ENCODE assay signal across 1 cellular context in the genomic region with DNA sequence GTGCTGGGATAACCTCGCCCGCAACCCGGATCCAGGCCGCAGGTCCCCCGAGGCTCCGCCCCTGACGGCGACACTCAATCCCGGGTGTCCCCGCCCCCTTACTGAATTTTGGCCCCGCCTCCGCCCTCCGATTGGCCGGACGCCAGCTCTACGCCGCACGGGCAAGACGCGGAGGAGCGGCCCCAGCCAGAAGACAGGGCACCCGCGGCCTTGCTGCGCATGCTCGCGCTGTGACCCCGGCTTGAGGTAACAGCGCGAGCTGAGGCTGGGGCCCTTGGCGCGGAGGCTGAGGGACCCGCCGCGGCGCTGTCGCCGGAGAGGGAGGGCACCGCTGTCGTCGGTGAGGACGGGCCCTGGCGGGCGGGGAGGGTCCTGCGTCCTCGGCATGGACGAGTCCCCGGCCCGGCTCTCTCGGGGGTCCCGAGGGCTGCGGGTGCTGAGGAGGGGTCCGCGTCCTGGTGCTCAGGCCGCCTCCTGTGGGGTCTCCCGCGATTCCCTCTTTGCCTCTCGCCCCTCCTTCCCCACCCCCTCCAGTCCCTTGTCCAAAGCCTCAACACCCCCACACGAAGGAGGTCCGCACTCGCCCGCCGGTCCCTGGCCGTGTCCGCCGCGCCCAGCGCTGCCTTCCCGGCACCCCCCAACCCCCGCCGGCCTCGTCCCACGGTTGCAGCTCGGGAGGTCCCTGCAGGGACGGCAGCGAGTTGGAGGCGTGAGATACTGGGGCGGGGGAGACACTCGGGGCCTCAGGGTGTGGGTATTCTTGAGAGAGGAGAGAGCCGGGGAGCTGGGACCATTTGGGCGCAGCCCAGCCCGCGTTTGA.
TF ChIP-seq lines count a peak whose summit lies in the region.

A gene with protein sequence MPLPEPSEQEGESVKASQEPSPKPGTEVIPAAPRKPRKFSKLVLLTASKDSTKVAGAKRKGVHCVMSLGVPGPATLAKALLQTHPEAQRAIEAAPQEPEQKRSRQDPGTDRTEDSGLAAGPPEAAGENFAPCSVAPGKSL (plus strand): TSS at position 189 of the 820 bp plus-strand sequence. CDS start 13,235 bp downstream, outside the sequence.

TF ChIP-seq in K562, 482 proteins besides CTCF, POLR2A, EP300 and RAD21 (continued from another document and continues in another):
- TF ChIP-seq, protein P1, sequence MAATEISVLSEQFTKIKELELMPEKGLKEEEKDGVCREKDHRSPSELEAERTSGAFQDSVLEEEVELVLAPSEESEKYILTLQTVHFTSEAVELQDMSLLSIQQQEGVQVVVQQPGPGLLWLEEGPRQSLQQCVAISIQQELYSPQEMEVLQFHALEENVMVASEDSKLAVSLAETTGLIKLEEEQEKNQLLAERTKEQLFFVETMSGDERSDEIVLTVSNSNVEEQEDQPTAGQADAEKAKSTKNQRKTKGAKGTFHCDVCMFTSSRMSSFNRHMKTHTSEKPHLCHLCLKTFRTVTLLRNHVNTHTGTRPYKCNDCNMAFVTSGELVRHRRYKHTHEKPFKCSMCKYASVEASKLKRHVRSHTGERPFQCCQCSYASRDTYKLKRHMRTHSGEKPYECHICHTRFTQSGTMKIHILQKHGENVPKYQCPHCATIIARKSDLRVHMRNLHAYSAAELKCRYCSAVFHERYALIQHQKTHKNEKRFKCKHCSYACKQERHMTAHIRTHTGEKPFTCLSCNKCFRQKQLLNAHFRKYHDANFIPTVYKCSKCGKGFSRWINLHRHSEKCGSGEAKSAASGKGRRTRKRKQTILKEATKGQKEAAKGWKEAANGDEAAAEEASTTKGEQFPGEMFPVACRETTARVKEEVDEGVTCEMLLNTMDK (IDR thresholded peaks at IDR 0.05; ENCODE audit: borderline replicate concordance, insufficient read depth, low read depth, low read length, poor library complexity, severe bottlenecking) = peak; percentile 0
- TF ChIP-seq, protein P2, sequence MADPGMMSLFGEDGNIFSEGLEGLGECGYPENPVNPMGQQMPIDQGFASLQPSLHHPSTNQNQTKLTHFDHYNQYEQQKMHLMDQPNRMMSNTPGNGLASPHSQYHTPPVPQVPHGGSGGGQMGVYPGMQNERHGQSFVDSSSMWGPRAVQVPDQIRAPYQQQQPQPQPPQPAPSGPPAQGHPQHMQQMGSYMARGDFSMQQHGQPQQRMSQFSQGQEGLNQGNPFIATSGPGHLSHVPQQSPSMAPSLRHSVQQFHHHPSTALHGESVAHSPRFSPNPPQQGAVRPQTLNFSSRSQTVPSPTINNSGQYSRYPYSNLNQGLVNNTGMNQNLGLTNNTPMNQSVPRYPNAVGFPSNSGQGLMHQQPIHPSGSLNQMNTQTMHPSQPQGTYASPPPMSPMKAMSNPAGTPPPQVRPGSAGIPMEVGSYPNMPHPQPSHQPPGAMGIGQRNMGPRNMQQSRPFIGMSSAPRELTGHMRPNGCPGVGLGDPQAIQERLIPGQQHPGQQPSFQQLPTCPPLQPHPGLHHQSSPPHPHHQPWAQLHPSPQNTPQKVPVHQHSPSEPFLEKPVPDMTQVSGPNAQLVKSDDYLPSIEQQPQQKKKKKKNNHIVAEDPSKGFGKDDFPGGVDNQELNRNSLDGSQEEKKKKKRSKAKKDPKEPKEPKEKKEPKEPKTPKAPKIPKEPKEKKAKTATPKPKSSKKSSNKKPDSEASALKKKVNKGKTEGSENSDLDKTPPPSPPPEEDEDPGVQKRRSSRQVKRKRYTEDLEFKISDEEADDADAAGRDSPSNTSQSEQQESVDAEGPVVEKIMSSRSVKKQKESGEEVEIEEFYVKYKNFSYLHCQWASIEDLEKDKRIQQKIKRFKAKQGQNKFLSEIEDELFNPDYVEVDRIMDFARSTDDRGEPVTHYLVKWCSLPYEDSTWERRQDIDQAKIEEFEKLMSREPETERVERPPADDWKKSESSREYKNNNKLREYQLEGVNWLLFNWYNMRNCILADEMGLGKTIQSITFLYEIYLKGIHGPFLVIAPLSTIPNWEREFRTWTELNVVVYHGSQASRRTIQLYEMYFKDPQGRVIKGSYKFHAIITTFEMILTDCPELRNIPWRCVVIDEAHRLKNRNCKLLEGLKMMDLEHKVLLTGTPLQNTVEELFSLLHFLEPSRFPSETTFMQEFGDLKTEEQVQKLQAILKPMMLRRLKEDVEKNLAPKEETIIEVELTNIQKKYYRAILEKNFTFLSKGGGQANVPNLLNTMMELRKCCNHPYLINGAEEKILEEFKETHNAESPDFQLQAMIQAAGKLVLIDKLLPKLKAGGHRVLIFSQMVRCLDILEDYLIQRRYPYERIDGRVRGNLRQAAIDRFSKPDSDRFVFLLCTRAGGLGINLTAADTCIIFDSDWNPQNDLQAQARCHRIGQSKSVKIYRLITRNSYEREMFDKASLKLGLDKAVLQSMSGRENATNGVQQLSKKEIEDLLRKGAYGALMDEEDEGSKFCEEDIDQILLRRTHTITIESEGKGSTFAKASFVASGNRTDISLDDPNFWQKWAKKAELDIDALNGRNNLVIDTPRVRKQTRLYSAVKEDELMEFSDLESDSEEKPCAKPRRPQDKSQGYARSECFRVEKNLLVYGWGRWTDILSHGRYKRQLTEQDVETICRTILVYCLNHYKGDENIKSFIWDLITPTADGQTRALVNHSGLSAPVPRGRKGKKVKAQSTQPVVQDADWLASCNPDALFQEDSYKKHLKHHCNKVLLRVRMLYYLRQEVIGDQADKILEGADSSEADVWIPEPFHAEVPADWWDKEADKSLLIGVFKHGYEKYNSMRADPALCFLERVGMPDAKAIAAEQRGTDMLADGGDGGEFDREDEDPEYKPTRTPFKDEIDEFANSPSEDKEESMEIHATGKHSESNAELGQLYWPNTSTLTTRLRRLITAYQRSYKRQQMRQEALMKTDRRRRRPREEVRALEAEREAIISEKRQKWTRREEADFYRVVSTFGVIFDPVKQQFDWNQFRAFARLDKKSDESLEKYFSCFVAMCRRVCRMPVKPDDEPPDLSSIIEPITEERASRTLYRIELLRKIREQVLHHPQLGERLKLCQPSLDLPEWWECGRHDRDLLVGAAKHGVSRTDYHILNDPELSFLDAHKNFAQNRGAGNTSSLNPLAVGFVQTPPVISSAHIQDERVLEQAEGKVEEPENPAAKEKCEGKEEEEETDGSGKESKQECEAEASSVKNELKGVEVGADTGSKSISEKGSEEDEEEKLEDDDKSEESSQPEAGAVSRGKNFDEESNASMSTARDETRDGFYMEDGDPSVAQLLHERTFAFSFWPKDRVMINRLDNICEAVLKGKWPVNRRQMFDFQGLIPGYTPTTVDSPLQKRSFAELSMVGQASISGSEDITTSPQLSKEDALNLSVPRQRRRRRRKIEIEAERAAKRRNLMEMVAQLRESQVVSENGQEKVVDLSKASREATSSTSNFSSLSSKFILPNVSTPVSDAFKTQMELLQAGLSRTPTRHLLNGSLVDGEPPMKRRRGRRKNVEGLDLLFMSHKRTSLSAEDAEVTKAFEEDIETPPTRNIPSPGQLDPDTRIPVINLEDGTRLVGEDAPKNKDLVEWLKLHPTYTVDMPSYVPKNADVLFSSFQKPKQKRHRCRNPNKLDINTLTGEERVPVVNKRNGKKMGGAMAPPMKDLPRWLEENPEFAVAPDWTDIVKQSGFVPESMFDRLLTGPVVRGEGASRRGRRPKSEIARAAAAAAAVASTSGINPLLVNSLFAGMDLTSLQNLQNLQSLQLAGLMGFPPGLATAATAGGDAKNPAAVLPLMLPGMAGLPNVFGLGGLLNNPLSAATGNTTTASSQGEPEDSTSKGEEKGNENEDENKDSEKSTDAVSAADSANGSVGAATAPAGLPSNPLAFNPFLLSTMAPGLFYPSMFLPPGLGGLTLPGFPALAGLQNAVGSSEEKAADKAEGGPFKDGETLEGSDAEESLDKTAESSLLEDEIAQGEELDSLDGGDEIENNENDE (IDR thresholded peaks at IDR 0.05; ENCODE audit: low read depth, low read length) = no peak
- TF ChIP-seq ZNF212 (CRISPR knock-in tag; IDR thresholded peaks at IDR 0.05) (no peak), MYC (IDR thresholded peaks at IDR 0.05; ENCODE audit: low read depth, low read length) (peak; percentile 48; the same call in 1 of the 2 replicates), MYC (CRISPR knock-in tag; IDR thresholded peaks at IDR 0.05; ENCODE audit: borderline replicate concordance, low read depth) (no peak), SIN3A (IDR thresholded peaks at IDR 0.05; ENCODE audit: borderline replicate concordance in 2 of 2, control insufficient read depth in 1 of 2, low read depth in 2 of 2, low read length in 2 of 2) (peak in 1 of 2 experiments; percentile 68; a peak in 2 of 4 replicates), NFE2L1 (tag; IDR thresholded peaks at IDR 0.05; ENCODE audit: borderline replicate concordance, low read depth) (no peak), CC2D1A (IDR thresholded peaks at IDR 0.05) (no peak), TCF7L2 (IDR thresholded peaks at IDR 0.05; ENCODE audit: low read depth, low read length) (no peak), NCOA2 (IDR thresholded peaks at IDR 0.05; ENCODE audit: partially characterized antibody in 2 of 2) (no peak), HDAC1 (IDR thresholded peaks at IDR 0.05) (peak in 1 of 2 experiments; percentile 43; a peak in 1 of 4 replicates), RAD51 (IDR thresholded peaks at IDR 0.05; ENCODE audit: borderline replicate concordance, low read depth) (no peak), HDAC8 (tag; IDR thresholded peaks at IDR 0.05) (no peak), ZNF24 (IDR thresholded peaks at IDR 0.05) (no peak), ZNF146 (CRISPR knock-in tag; IDR thresholded peaks at IDR 0.05; ENCODE audit: unreplicated experiment) (no peak), LCOR (CRISPR knock-in tag; IDR thresholded peaks at IDR 0.05) (peak; percentile 87), ZFP36 (IDR thresholded peaks at IDR 0.05; ENCODE audit: low read depth, low read length, partially characterized antibody) (no peak), XRCC3 (IDR thresholded peaks at IDR 0.05) (no peak), STAG1 (CRISPR knock-in tag; IDR thresholded peaks at IDR 0.05; ENCODE audit: borderline replicate concordance) (no peak), CHD2 (IDR thresholded peaks at IDR 0.05; ENCODE audit: low read depth, low read length) (no peak), SREBF1 (IDR thresholded peaks at IDR 0.05; ENCODE audit: borderline replicate concordance, low read depth, low read length) (no peak), ZNF121 (CRISPR knock-in tag; conservative IDR thresholded peaks at IDR 0.05) (no peak), NFIC (IDR thresholded peaks at IDR 0.05) (peak; percentile 97), ELF1 (tag; IDR thresholded peaks at IDR 0.05) (no peak), NR2C2 (CRISPR knock-in tag; IDR thresholded peaks at IDR 0.05) (peak; percentile 71; the same call in 1 of the 2 replicates), NR2C2 (tag; IDR thresholded peaks at IDR 0.05) (peak; percentile 91), ATF7 (IDR thresholded peaks at IDR 0.05) (peak; percentile 75), EHMT2 (IDR thresholded peaks at IDR 0.05) (no peak), ZNF282 (CRISPR knock-in tag; IDR thresholded peaks at IDR 0.05) (no peak), SETDB1 (IDR thresholded peaks at IDR 0.05; ENCODE audit: low read length) (no peak), ZFX (CRISPR knock-in tag; IDR thresholded peaks at IDR 0.05) (peak; percentile 96)
- TF ChIP-seq, protein P3, sequence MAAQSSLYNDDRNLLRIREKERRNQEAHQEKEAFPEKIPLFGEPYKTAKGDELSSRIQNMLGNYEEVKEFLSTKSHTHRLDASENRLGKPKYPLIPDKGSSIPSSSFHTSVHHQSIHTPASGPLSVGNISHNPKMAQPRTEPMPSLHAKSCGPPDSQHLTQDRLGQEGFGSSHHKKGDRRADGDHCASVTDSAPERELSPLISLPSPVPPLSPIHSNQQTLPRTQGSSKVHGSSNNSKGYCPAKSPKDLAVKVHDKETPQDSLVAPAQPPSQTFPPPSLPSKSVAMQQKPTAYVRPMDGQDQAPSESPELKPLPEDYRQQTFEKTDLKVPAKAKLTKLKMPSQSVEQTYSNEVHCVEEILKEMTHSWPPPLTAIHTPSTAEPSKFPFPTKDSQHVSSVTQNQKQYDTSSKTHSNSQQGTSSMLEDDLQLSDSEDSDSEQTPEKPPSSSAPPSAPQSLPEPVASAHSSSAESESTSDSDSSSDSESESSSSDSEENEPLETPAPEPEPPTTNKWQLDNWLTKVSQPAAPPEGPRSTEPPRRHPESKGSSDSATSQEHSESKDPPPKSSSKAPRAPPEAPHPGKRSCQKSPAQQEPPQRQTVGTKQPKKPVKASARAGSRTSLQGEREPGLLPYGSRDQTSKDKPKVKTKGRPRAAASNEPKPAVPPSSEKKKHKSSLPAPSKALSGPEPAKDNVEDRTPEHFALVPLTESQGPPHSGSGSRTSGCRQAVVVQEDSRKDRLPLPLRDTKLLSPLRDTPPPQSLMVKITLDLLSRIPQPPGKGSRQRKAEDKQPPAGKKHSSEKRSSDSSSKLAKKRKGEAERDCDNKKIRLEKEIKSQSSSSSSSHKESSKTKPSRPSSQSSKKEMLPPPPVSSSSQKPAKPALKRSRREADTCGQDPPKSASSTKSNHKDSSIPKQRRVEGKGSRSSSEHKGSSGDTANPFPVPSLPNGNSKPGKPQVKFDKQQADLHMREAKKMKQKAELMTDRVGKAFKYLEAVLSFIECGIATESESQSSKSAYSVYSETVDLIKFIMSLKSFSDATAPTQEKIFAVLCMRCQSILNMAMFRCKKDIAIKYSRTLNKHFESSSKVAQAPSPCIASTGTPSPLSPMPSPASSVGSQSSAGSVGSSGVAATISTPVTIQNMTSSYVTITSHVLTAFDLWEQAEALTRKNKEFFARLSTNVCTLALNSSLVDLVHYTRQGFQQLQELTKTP (IDR thresholded peaks at IDR 0.05; ENCODE audit: low read depth in 1 of 2, partially characterized antibody in 2 of 2) = no peak
- TF ChIP-seq, protein P4, sequence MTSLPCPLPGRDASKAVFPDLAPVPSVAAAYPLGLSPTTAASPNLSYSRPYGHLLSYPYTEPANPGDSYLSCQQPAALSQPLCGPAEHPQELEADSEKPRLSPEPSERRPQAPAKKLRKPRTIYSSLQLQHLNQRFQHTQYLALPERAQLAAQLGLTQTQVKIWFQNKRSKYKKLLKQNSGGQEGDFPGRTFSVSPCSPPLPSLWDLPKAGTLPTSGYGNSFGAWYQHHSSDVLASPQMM (CRISPR knock-in tag; IDR thresholded peaks at IDR 0.05) = no peak
- TF ChIP-seq, protein P5, sequence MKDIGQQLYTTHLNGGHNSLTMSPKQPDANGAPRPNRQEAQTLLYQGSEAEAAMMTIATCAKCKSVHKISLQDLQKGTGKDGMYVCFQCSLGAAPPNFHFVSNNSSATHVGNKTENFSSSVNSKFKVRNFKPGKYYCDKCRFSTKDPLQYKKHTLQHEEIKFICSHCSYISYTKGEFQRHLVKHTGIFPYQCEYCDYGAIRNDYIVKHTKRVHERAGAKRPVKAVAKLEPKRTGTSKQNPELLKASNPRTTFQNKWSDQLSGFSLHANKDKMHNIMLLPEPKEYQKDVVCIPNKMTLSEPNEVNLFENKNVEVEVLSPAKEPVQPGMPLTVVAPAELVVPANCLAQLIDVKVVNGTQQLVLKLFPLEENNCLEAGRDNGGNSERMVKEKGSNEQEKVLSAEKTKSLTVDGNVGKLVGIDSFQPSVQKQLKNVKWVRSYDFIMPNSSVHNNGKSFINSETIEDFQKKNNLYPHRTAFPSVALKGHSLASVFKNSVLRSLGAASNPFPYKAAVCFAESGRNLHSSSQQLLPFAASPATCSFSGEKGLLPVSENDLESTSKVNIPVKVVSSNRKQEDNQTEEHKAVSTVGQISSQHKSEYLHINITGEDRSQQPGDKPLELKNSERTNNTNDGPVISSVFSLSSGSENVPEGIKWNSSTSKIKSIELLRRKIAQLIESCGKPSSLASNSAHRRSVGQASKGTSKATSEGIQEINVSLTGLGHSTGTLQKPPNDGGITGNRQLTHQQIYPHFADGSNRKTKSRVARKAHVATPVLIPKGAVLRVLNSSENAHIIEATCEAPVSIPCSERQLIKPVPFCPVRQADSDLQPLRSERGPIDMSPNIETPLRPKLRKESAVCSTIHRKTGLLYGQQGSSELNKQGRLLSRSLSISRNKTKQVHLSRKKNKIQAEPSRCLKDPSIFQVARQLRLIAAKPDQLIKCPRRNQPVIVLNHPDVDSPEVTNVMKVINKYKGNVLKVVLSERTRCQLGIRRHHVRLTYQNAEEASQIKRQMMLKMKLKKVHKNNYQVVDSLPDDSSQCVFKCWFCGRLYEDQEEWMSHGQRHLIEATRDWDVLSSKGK (CRISPR knock-in tag; IDR thresholded peaks at IDR 0.05) = no peak
